In the genomic region with DNA sequence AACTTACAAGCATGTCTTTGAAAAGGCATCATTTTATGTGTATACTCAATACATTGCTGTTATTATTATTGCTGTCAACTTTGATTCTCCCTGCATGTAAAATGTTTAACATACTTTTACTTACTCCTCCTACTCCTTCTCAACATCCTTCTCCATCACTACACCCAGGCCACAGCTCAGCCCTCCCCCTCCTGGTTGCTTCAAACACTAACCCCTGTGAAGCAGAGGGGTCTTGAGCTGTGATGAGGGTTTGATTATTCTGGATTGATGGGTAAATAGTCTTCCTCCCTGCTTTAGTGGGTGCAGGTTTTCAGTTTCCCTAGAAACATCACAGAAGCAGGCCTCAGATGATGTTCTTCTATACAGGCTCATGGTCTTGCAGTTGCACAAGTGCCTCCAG, we compare ENCODE assay signal across 20 cellular contexts.
A peak's percentile ranks its signal among the peaks of the same experiment; 100 is the strongest.
DNase-seq lines count a peak whose midpoint lies in the region; ATAC-seq and TF ChIP-seq lines count a peak whose summit lies in the region.
"Had no signal": no experiment of that assay in that cellular context is flagged by ENCODE, and none has a peak within 500 bp of the region (broad histone marks: within the 10 kb centered on the region; RNA-seq: fewer than 3 reads in every experiment).

No MANE protein-coding gene starts in this region.

- no peak overlapping the region for H3K27ac Mint-ChIP-seq in endodermal cell
- H3K27ac Mint-ChIP-seq in progenitor cell of endocrine pancreas: peak overlapping the region; percentile 25
- H3K27ac Mint-ChIP-seq: CD14-positive monocyte had no signal

- TF ChIP-seq CTCF in endodermal cell (conservative IDR thresholded peaks at IDR 0.05) (peak; percentile 51), progenitor cell of endocrine pancreas (IDR thresholded peaks at IDR 0.05; ENCODE audit: unreplicated experiment) (no peak)

- H3K9me3 Mint-ChIP-seq in endodermal cell: peaks cover 3% of the 10 kb centered on the region
- H3K9me3 Mint-ChIP-seq in progenitor cell of endocrine pancreas (ENCODE audit: low read depth): no peaks in the 10 kb centered on the region

- H3K4me1 Mint-ChIP-seq in endodermal cell (peaks cover 46% of the 10 kb centered on the region), progenitor cell of endocrine pancreas (ENCODE audit: low read depth) (peaks cover 22% of the 10 kb centered on the region)
- H3K4me1 Mint-ChIP-seq: CD14-positive monocyte had no signal

- ATAC-seq in SK-N-SH treated with all-trans-retinoic acid at 6 μM for 48 hours (peak; percentile 49; the same call in 2 of the 3 replicates), HG02970 (IDR thresholded peaks at IDR 0.05; ENCODE audit: low FRiP score, unreplicated experiment) (no peak)
- ATAC-seq: HepG2, K562 had no signal

- H3K9ac ChIP-seq in endodermal cell (ENCODE audit: extremely low read depth, low read length, poor library complexity, severe bottlenecking): no peak overlapping the region

- H3K4me3 ChIP-seq in H7 (ENCODE audit: insufficient read depth, low read depth, low read length) (no peak overlapping the region), endodermal cell (ENCODE audit: low read length) (no peak overlapping the region)
- H3K4me3 ChIP-seq: K562 had no signal

- H3K36me3 Mint-ChIP-seq in endodermal cell (ENCODE audit: low read depth): no peaks in the 10 kb centered on the region
- no peaks in the 10 kb centered on the region for H3K36me3 Mint-ChIP-seq in progenitor cell of endocrine pancreas (ENCODE audit: insufficient read depth)
- H3K36me3 Mint-ChIP-seq: CD14-positive monocyte had no signal

- H3K36me3 ChIP-seq in H7 (replicated peaks; ENCODE audit: control insufficient read depth, insufficient read depth, low read length): no peaks in the 10 kb centered on the region
- no peaks in the 10 kb centered on the region for H3K36me3 ChIP-seq in endodermal cell (ENCODE audit: control insufficient read depth, insufficient read depth, low read length)
- H3K36me3 ChIP-seq: BE2C had no signal

- H3K4me1 ChIP-seq in endodermal cell (ENCODE audit: control insufficient read depth, insufficient read depth, low read length): peaks cover 8% of the 10 kb centered on the region
- H3K4me1 ChIP-seq: BE2C had no signal

- peaks cover 9% of the 10 kb centered on the region for H3K9me3 ChIP-seq in endodermal cell (ENCODE audit: control insufficient read depth, low read length)
- H3K9me3 ChIP-seq: BE2C had no signal

- no peak overlapping the region for H3K4me3 Mint-ChIP-seq in endodermal cell
- H3K4me3 Mint-ChIP-seq in progenitor cell of endocrine pancreas (ENCODE audit: low read depth): no peak overlapping the region
- H3K4me3 Mint-ChIP-seq: CD14-positive monocyte had no signal

- H3K27me3 Mint-ChIP-seq in endodermal cell (ENCODE audit: insufficient read depth): no peaks in the 10 kb centered on the region
- no peaks in the 10 kb centered on the region for H3K27me3 Mint-ChIP-seq in progenitor cell of endocrine pancreas

- DNase-seq in H7 (peak; percentile 19), endodermal cell (peak; percentile 58), progenitor cell of endocrine pancreas (ENCODE audit: low spot score, unreplicated experiment) (no peak), NCI-H748 (lab: John Stamatoyannopoulos, UW; ENCODE audit: unreplicated experiment) (no peak), NCI-H82 treated with DMSO at 0.1 percent for 48 hours (lab: John Stamatoyannopoulos, UW; ENCODE audit: unreplicated experiment) (no peak)
- DNase-seq: BE2C, DMS153, DND-41, GOT3, Kasumi-1, NCI-H2029, NCI-H446 treated with DMSO at 0.1 percent for 48 hours, NCI-H526, OCI-M1, T-helper 2 cell had no signal

- H3K27me3 ChIP-seq in H7 (ENCODE audit: control insufficient read depth, insufficient read depth, low read length) (no peaks in the 10 kb centered on the region), endodermal cell (ENCODE audit: control insufficient read depth, insufficient read depth, low read length, poor library complexity, severe bottlenecking) (no peaks in the 10 kb centered on the region)
- H3K27me3 ChIP-seq: BE2C had no signal

- no peak overlapping the region for H3K27ac ChIP-seq in endodermal cell (ENCODE audit: low read depth, low read length)

TF ChIP-seq in SK-N-SH treated with all-trans-retinoic acid at 6 μM for 48 hours, 23 proteins besides CTCF, POLR2A, EP300 and RAD21:
- no peak for TF ChIP-seq RARB (CRISPR knock-in tag; IDR thresholded peaks at IDR 0.05)
- no peak for TF ChIP-seq ZC3H10 (CRISPR knock-in tag; IDR thresholded peaks at IDR 0.05)
- no peak for TF ChIP-seq CSDC2 (CRISPR knock-in tag; IDR thresholded peaks at IDR 0.05)
- TF ChIP-seq ZNF8 (CRISPR knock-in tag; IDR thresholded peaks at IDR 0.05): no peak
- no peak for TF ChIP-seq ARNTL (CRISPR knock-in tag; IDR thresholded peaks at IDR 0.05; ENCODE audit: borderline replicate concordance, low read depth)
- TF ChIP-seq CSRNP3 (CRISPR knock-in tag; IDR thresholded peaks at IDR 0.05): no peak
- TF ChIP-seq ZFP3 (CRISPR knock-in tag; IDR thresholded peaks at IDR 0.05): no peak
- no peak for TF ChIP-seq ISL1 (CRISPR knock-in tag; IDR thresholded peaks at IDR 0.05)
- TF ChIP-seq BACH2 (CRISPR knock-in tag; IDR thresholded peaks at IDR 0.05; ENCODE audit: borderline replicate concordance): no peak
- no peak for TF ChIP-seq POU6F1 (CRISPR knock-in tag; IDR thresholded peaks at IDR 0.05; ENCODE audit: borderline replicate concordance, low read depth)

Comparison
In these comparisons a context has a peak if more than half of its experiments do, and no peak if none do; other contexts are left out.
1. DNase-seq: peak in H7 (single experiment) and endodermal cell (single experiment); none in progenitor cell of endocrine pancreas (single experiment), NCI-H748 (single experiment) and NCI-H82 treated with DMSO at 0.1 percent for 48 hours (single experiment).